23 cellular contexts compared by ENCODE assay signal in the genomic region with DNA sequence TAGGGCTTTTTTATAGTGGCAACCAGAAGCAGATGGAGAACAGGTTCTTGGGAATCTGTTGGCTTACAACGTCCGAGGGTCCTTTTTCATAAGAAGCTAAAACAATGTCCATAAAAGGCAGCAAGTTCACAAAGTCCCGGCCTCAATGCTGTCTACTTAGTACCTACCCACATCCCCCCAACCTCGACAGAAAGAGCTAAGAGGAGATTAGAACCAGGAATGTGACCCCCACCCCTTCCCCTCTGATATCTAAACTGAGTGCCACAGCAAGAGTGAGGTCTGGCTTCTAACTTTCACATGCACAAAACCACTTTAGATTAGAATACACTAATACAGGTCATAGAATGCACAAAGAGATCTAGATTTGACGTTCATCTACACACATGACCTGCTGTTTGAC. TPM values are rescaled to one million over a fixed set of nuclear protein-coding genes. Genes with fewer than 3 reads are reported as not detected.
A peak's percentile ranks its signal among the peaks of the same experiment; 100 is the strongest.
DNase-seq lines count a peak whose midpoint lies in the region; ATAC-seq, FAIRE-seq and TF ChIP-seq lines count a peak whose summit lies in the region.
"Had no signal": no experiment of that assay in that cellular context is flagged by ENCODE, and none has a peak within 500 bp of the region (broad histone marks: within the 10 kb centered on the region; RNA-seq: fewer than 3 reads in every experiment).

No MANE protein-coding gene starts in this region.

- TF ChIP-seq RAD21 in K562 (CRISPR knock-in tag; conservative IDR thresholded peaks at IDR 0.05 in 1 of 2, IDR thresholded peaks at IDR 0.05 in 1 of 2), result no peak

- no TSS peak for BruUV-seq in K562 (replicated peaks; lab: Mats Ljungman, UMichigan)

- H3K9me2 ChIP-seq in Loucy (replicated peaks; ENCODE audit: low read depth, low read length), result no peaks in the 10 kb centered on the region

- DNase-seq in DMS 273 (lab: John Stamatoyannopoulos, UW; ENCODE audit: unreplicated experiment) (peak; percentile 58), K562 (ENCODE audit: extremely low read depth in 1 of 4, low spot score in 3 of 4) (no peak), right cardiac atrium (no peak), DMS53 (lab: John Stamatoyannopoulos, UW) (no peak), KBM-7 (no peak), NCI-H2171 (lab: John Stamatoyannopoulos, UW) (no peak)
- no peak for DNase-seq in activated CD4-positive, alpha-beta T cell treated with anti-CD3 and anti-CD28 coated beads, Interleukin-2, amount 50 U/mL, for 4 hours
- DNase-seq: Caco-2; CD4-positive, CD25-positive, alpha-beta regulatory T cell; EL; GOT3; Karpas-422; MG63; NCI-H1092; NCI-H146; NCI-H2081; NCI-H446 treated with DMSO at 0.1 percent for 48 hours; NCI-H748 treated with DMSO at 0.1 percent for 48 hours; SIG-M5 had no signal

- H3K4me2 ChIP-seq in Loucy (ENCODE audit: low read depth, low read length, poor library complexity, severe bottlenecking), result peak overlapping the region; percentile 90
- no peak overlapping the region for H3K4me2 ChIP-seq in K562 (ENCODE audit: insufficient read depth, low read length)

- H3K9ac ChIP-seq in Loucy (ENCODE audit: low read depth, low read length, poor library complexity, severe bottlenecking), result peak overlapping the region; percentile 82
- H3K9ac ChIP-seq in K562 (ENCODE audit: insufficient read depth in 1 of 2, low read depth in 2 of 2, low read length in 2 of 2), result no peak overlapping the region

- WGBS in K562 (ENCODE audit: insufficient coverage, low coverage, missing lambda C conversion rate), result 36% methylated on average over 5 of the region's 5 CpGs
- 52% methylated on average over 5 of the region's 5 CpGs for WGBS in right cardiac atrium

- H3K36me3 ChIP-seq in Loucy (ENCODE audit: insufficient read depth, low read length) (peaks cover 5% of the 10 kb centered on the region; the same call in 1 of the 2 replicates), K562 (ENCODE audit: control insufficient read depth, insufficient read depth, low read length) (no peaks in the 10 kb centered on the region)

- TF ChIP-seq EP300 in K562 (IDR thresholded peaks at IDR 0.05; ENCODE audit: low read length), result no peak

- ATAC-seq in K562 (no peak), right cardiac atrium (no peak)
- ATAC-seq: SK-N-SH treated with all-trans-retinoic acid at 6 μM for 48 hours had no signal

- intact Hi-C loops in K562 (cut with micrococcal nuclease), result no loop called here
- intact Hi-C loops in right cardiac atrium (cut with DNase I), result loop anchor here in 1 of 4 donors (10.0 kb wide), 1 partner anchor 55 kb away; no protein-coding TSS in a partner anchor

- no peak for TF ChIP-seq POLR2A in K562 (conservative IDR thresholded peaks at IDR 0.05)

- POLR2A ChIA-PET in K562 (lab: Yijun Ruan, JAX), result interaction anchor here (0.7 kb wide), 1 partner anchor 9 kb away, joined by 3 read pairs; no protein-coding TSS in a partner anchor

- H3K27me3 ChIP-seq in Loucy (ENCODE audit: insufficient read depth, low read length, poor library complexity, severe bottlenecking) (no peaks in the 10 kb centered on the region), K562 (ENCODE audit: control insufficient read depth in 2 of 2, insufficient read depth in 2 of 2, low read length in 2 of 2) (peaks cover 0 to 9% of the 10 kb centered on the region in 2 experiments; a peak in 3 of 5 replicates), right cardiac atrium (ENCODE audit: control insufficient read depth, insufficient read depth) (peaks cover 2% of the 10 kb centered on the region)
- H3K27me3 ChIP-seq: MG63 had no signal

- no peaks in the 10 kb centered on the region for H3K9me1 ChIP-seq in K562 (ENCODE audit: control insufficient read depth, insufficient read depth, low read length)

- H3F3A ChIP-seq in Loucy (ENCODE audit: low read depth), result no peaks in the 10 kb centered on the region; the same call in 1 of the 2 replicates

- H2AFZ ChIP-seq in Loucy (ENCODE audit: low read length) (no peak overlapping the region), K562 (ENCODE audit: low read depth, low read length) (no peak overlapping the region)

- H3K9me3 ChIP-seq in Loucy (ENCODE audit: insufficient read depth, low read depth, low read length), result no peaks in the 10 kb centered on the region
- no peaks in the 10 kb centered on the region for H3K9me3 ChIP-seq in K562 (replicated peaks; ENCODE audit: control insufficient read depth, insufficient read depth, low read depth, low read length)
- H3K9me3 ChIP-seq in right cardiac atrium (ENCODE audit: control insufficient read depth, low read length), result no peaks in the 10 kb centered on the region
- H3K9me3 ChIP-seq: Caco-2, MG63 had no signal

- H3K79me2 ChIP-seq in Loucy (ENCODE audit: insufficient read depth, low read length), result peaks cover 97% of the 10 kb centered on the region
- H3K79me2 ChIP-seq in K562 (ENCODE audit: control insufficient read depth, insufficient read depth, low read length), result no peaks in the 10 kb centered on the region

- in situ Hi-C loops in K562 (cut with MboI), result no loop called here
- in situ Hi-C loops in KBM-7 (cut with MboI; ENCODE audit: low pct_unique_long_range_greater_than_20kb, low sequenced_read_pairs), result loop anchor here (25.0 kb wide), 1 partner anchor 377 kb away; no protein-coding TSS in a partner anchor

- peak overlapping the region; percentile 94 for H3K4me3 ChIP-seq in Loucy (ENCODE audit: low read length, poor library complexity, severe bottlenecking)
- no peak overlapping the region for H3K4me3 ChIP-seq in K562
- no peak overlapping the region for H3K4me3 ChIP-seq in right cardiac atrium (ENCODE audit: low read length)
- H3K4me3 ChIP-seq: MG63 had no signal

- H4K20me1 ChIP-seq in Loucy (ENCODE audit: insufficient read depth, low read length, poor library complexity, severe bottlenecking), result peaks cover 84% of the 10 kb centered on the region
- no peaks in the 10 kb centered on the region for H4K20me1 ChIP-seq in K562 (replicated peaks; ENCODE audit: control insufficient read depth, insufficient read depth, low read length)

- peaks cover 50% of the 10 kb centered on the region for H3K4me1 ChIP-seq in Loucy (ENCODE audit: insufficient read depth, low read length, poor library complexity, severe bottlenecking)
- H3K4me1 ChIP-seq in K562 (replicated peaks in 1 of 2; ENCODE audit: control insufficient read depth in 2 of 2, insufficient read depth in 2 of 2, low read length in 2 of 2), result peaks cover 0 to 18% of the 10 kb centered on the region in 2 experiments; a peak in 3 of 5 replicates
- no peaks in the 10 kb centered on the region for H3K4me1 ChIP-seq in right cardiac atrium (ENCODE audit: control insufficient read depth, insufficient read depth, low read length)

- H3K27ac ChIP-seq in K562 (ENCODE audit: extremely low read depth, low read depth, low read length), result no peak overlapping the region
- H3K27ac ChIP-seq in right cardiac atrium (ENCODE audit: low read length), result peak overlapping the region; percentile 48

- CTCF ChIA-PET in K562 (lab: Yijun Ruan, JAX; ENCODE audit: low intra/inter-chr PET ratio), result no interaction called here

- FAIRE-seq in K562 (lab: Jason Lieb, UNC), result no peak
- FAIRE-seq: GM12891, GM19239 had no signal

- TF ChIP-seq CTCF in Loucy (conservative IDR thresholded peaks at IDR 0.05; ENCODE audit: low read length) (no peak), K562 (IDR thresholded peaks at IDR 0.05 in 2 of 3, conservative IDR thresholded peaks at IDR 0.05 in 1 of 3; ENCODE audit: insufficient read depth in 2 of 3, low read depth in 1 of 3, low read length in 3 of 3) (no peak)

TF ChIP-seq in K562, 482 proteins besides CTCF, POLR2A, EP300 and RAD21:
- TF ChIP-seq ZNF3 (CRISPR knock-in tag; IDR thresholded peaks at IDR 0.05), result no peak
- 0 out of 2 replicates have a peak, but pooled peaks have one; percentile 17 for TF ChIP-seq SPI1 (IDR thresholded peaks at IDR 0.05; ENCODE audit: borderline replicate concordance, low read depth, low read length)
TF ChIP-seq in K562: peak in this region for 1.

RNA-seq across cellular contexts. Expression of a gene that starts 4.5 kb away (rescaled TPM):
- total RNA-seq in K562 (2011; cell fraction: chromatin; rRNA removed; ENCODE audit: low replicate concordance), result 6.6 TPM in 2 replicates
- total RNA-seq in K562 (2011; cell fraction: nucleolus; rRNA removed), result 4.2 and 4.7 TPM in 2 replicates
- total RNA-seq in K562 (2011; cell fraction: nucleoplasm; rRNA removed), result 3.7 and 5.2 TPM in 2 replicates
- total RNA-seq in K562 (2014; rRNA removed), result 1.0 and 4.9 TPM in 2 replicates
- 0.64 and 1.2 TPM in 2 replicates for total RNA-seq in K562 (2014; rRNA removed; fragmentation: Illumina TruSeq; extraction: Trizol)
- 1.3 and 2.1 TPM in 2 replicates for total RNA-seq in K562 (2015; rRNA removed; fragmentation: Illumina TruSeq; extraction: Trizol)
- 1.1 and 1.7 TPM in 2 replicates for total RNA-seq in K562 (2021)
- polyA plus RNA-seq in K562 (2011; rRNA removed), result 0.64 and 0.78 TPM in 2 replicates
- 0.37 and 0.38 TPM in 2 replicates for polyA plus RNA-seq in K562 (2011; cell fraction: cytosol; rRNA removed)
- polyA plus RNA-seq in K562 (2011; cell fraction: nucleus; rRNA removed), result 2.2 and 3.4 TPM in 2 replicates
- 1.0 and 1.3 TPM in 2 replicates for polyA plus RNA-seq in K562 (2012)
- polyA plus RNA-seq in K562 (2014; fragmentation: Illumina TruSeq; extraction: Trizol), result 1.0 and 1.1 TPM in 2 replicates
- polyA plus RNA-seq in K562 (2014; fragmentation: Nextera tagmentation; extraction: Ambion mirVana), result under 1 TPM; 0.21 to 0.25 TPM
- 1.4 and 1.8 TPM in 2 replicates for polyA plus RNA-seq in K562 (2014; rRNA removed)
- 0.63 and 1.9 TPM in 2 replicates for polyA minus RNA-seq in K562 (2011; rRNA and poly(A)+ RNA removed)
- not detected in 2 replicates for polyA minus RNA-seq in K562 (2011; cell fraction: cytosol; rRNA and poly(A)+ RNA removed)
- 3.1 and 3.9 TPM in 2 replicates for polyA minus RNA-seq in K562 (2011; cell fraction: nucleus; rRNA and poly(A)+ RNA removed)
- total RNA-seq in right cardiac atrium, result 10 to 100 TPM; 23.5 to 33.0 (median 26.4) TPM
- polyA plus RNA-seq in right cardiac atrium, result 16.5 TPM
- total RNA-seq: Caco-2 had no signal

RNA-seq across cellular contexts. Expression of a gene that starts 36.9 kb away (rescaled TPM):
- 103 and 169 TPM in 2 replicates for total RNA-seq in K562 (2011; cell fraction: chromatin; rRNA removed; ENCODE audit: low replicate concordance)
- total RNA-seq in K562 (2011; cell fraction: nucleolus; rRNA removed), result 82.0 and 90.8 TPM in 2 replicates
- 65.7 and 81.0 TPM in 2 replicates for total RNA-seq in K562 (2011; cell fraction: nucleoplasm; rRNA removed)
- total RNA-seq in K562 (2014; rRNA removed) (21.4 and 31.3 TPM in 2 replicates), K562 (2014; rRNA removed; fragmentation: Illumina TruSeq; extraction: Trizol) (18.8 and 22.9 TPM in 2 replicates), K562 (2015; rRNA removed; fragmentation: Illumina TruSeq; extraction: Trizol) (19.6 and 20.4 TPM in 2 replicates), K562 (2021) (27.9 and 28.2 TPM in 2 replicates), right cardiac atrium (1 to 10 TPM; 6.7 to 7.4 (median 7.0) TPM)
- polyA plus RNA-seq in K562 (2011; rRNA removed) (26.9 and 31.8 TPM in 2 replicates), K562 (2014; fragmentation: Illumina TruSeq; extraction: Trizol) (40.3 and 49.2 TPM in 2 replicates), K562 (2014; fragmentation: Nextera tagmentation; extraction: Ambion mirVana) (1 to 10 TPM; 2.7 to 3.8 TPM), K562 (2014; rRNA removed) (27.9 and 34.6 TPM in 2 replicates), right cardiac atrium (2.9 TPM)
- polyA plus RNA-seq in K562 (2011; cell fraction: cytosol; rRNA removed), result 19.4 and 29.3 TPM in 2 replicates
- polyA plus RNA-seq in K562 (2011; cell fraction: nucleus; rRNA removed), result 98.8 and 105 TPM in 2 replicates
- 13.8 and 14.5 TPM in 2 replicates for polyA plus RNA-seq in K562 (2012)
- 28.0 and 31.0 TPM in 2 replicates for polyA minus RNA-seq in K562 (2011; rRNA and poly(A)+ RNA removed)
- polyA minus RNA-seq in K562 (2011; cell fraction: cytosol; rRNA and poly(A)+ RNA removed), result 6.0 and 10.9 TPM in 2 replicates
- 34.7 and 41.1 TPM in 2 replicates for polyA minus RNA-seq in K562 (2011; cell fraction: nucleus; rRNA and poly(A)+ RNA removed)
